1 cellular context compared by ENCODE assay signal in the genomic region with DNA sequence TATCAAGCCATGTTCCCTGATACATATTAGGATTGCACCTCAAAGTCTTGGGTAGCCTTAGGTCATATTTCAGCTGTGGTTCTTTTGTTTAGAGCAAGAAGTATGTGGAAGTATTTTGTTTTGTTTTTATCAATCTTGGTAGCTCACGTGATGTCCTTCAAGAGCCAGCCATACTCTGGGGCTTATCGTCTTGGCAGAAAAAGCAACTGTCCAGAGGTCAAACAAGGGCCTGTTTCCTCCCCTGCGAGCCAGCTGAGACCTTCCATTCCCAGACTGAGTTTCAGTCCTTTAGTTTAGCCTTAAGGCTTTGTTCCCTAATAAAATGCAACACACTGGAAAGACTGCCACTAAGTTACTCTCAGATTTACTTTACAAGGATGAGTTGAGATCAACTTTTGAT.
TF ChIP-seq lines count a peak whose summit lies in the region.

No MANE protein-coding gene starts in this region.

TF ChIP-seq in GM12878, 131 proteins besides CTCF, POLR2A, EP300 and RAD21 (continued from another document):
- TF ChIP-seq, protein P1, sequence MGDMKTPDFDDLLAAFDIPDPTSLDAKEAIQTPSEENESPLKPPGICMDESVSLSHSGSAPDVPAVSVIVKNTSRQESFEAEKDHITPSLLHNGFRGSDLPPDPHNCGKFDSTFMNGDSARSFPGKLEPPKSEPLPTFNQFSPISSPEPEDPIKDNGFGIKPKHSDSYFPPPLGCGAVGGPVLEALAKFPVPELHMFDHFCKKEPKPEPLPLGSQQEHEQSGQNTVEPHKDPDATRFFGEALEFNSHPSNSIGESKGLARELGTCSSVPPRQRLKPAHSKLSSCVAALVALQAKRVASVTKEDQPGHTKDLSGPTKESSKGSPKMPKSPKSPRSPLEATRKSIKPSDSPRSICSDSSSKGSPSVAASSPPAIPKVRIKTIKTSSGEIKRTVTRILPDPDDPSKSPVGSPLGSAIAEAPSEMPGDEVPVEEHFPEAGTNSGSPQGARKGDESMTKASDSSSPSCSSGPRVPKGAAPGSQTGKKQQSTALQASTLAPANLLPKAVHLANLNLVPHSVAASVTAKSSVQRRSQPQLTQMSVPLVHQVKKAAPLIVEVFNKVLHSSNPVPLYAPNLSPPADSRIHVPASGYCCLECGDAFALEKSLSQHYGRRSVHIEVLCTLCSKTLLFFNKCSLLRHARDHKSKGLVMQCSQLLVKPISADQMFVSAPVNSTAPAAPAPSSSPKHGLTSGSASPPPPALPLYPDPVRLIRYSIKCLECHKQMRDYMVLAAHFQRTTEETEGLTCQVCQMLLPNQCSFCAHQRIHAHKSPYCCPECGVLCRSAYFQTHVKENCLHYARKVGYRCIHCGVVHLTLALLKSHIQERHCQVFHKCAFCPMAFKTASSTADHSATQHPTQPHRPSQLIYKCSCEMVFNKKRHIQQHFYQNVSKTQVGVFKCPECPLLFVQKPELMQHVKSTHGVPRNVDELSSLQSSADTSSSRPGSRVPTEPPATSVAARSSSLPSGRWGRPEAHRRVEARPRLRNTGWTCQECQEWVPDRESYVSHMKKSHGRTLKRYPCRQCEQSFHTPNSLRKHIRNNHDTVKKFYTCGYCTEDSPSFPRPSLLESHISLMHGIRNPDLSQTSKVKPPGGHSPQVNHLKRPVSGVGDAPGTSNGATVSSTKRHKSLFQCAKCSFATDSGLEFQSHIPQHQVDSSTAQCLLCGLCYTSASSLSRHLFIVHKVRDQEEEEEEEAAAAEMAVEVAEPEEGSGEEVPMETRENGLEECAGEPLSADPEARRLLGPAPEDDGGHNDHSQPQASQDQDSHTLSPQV (IDR thresholded peaks at IDR 0.05): no peak
- TF ChIP-seq, protein P2, sequence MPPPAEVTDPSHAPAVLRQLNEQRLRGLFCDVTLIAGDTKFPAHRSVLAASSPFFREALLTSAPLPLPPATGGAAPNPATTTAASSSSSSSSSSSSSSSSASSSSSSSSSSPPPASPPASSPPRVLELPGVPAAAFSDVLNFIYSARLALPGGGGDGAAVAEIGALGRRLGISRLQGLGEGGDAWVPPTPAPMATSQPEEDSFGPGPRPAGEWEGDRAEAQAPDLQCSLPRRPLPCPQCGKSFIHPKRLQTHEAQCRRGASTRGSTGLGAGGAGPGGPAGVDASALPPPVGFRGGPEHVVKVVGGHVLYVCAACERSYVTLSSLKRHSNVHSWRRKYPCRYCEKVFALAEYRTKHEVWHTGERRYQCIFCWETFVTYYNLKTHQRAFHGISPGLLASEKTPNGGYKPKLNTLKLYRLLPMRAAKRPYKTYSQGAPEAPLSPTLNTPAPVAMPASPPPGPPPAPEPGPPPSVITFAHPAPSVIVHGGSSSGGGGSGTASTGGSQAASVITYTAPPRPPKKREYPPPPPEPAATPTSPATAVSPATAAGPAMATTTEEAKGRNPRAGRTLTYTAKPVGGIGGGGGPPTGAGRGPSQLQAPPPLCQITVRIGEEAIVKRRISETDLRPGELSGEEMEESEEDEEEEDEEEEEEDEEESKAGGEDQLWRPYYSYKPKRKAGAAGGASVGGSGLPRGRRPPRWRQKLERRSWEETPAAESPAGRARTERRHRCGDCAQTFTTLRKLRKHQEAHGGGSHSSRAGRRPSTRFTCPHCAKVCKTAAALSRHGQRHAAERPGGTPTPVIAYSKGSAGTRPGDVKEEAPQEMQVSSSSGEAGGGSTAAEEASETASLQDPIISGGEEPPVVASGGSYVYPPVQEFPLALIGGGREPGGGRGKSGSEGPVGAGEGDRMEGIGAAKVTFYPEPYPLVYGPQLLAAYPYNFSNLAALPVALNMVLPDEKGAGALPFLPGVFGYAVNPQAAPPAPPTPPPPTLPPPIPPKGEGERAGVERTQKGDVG (CRISPR knock-in tag; IDR thresholded peaks at IDR 0.05): no peak
